16 cellular contexts compared by ENCODE assay signal in the genomic region with DNA sequence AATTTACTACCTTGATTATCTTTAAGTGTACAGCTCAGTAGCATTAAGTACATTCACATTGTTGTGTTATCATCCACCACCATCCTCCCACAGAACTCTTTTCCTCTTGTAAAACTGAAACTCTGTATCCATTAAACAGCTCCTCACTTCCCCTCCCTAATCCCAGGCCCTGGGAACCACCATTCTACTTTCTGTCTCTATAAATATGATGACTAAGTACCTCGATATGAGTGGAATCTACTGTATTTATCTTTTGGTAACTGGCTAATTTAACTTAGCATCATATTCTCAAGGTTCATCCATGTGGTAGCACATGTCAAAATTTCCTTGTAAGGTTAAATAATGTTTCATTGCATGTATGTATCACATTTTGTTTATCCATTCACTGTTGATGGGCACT. TPM values are rescaled to one million over a fixed set of nuclear protein-coding genes. Genes with fewer than 3 reads are reported as not detected.
DNase-seq lines count a peak whose midpoint lies in the region; ATAC-seq, FAIRE-seq and TF ChIP-seq lines count a peak whose summit lies in the region.
"Had no signal": no experiment of that assay in that cellular context is flagged by ENCODE, and none has a peak within 500 bp of the region (broad histone marks: within the 10 kb centered on the region; RNA-seq: fewer than 3 reads in every experiment).

No MANE protein-coding gene starts in this region.

- TF ChIP-seq CTCF in endothelial cell (IDR thresholded peaks at IDR 0.05; ENCODE audit: unreplicated experiment) = no peak

- no peaks in the 10 kb centered on the region for H3K9me3 Mint-ChIP-seq in endothelial cell (ENCODE audit: unreplicated experiment)
- H3K9me3 Mint-ChIP-seq in T-helper 2 cell treated with Interferon-gamma antibody and Interleukin-4, amounts not matched to agents 5 μg/mL and 100 μg/mL, for 36 hours = no peaks in the 10 kb centered on the region
- H3K9me3 Mint-ChIP-seq: naive B cell had no signal

- peaks cover 60% of the 10 kb centered on the region for H3K4me1 Mint-ChIP-seq in endothelial cell (ENCODE audit: unreplicated experiment)
- peaks cover 28% of the 10 kb centered on the region for H3K4me1 Mint-ChIP-seq in T-helper 2 cell treated with Interferon-gamma antibody and Interleukin-4, amounts not matched to agents 5 μg/mL and 100 μg/mL, for 36 hours (ENCODE audit: low read depth)
- H3K4me1 Mint-ChIP-seq: naive B cell had no signal

- H3K4me3 Mint-ChIP-seq in endothelial cell (ENCODE audit: unreplicated experiment) = no peak overlapping the region
- H3K4me3 Mint-ChIP-seq in T-helper 2 cell treated with Interferon-gamma antibody and Interleukin-4, amounts not matched to agents 5 μg/mL and 100 μg/mL, for 36 hours = no peak overlapping the region
- H3K4me3 Mint-ChIP-seq: naive B cell had no signal

- peak; percentile 47 for DNase-seq in GM04503 (ENCODE audit: low read depth)
- peak; percentile 76 for DNase-seq in RCC 7860 (ENCODE audit: low spot score)
- DNase-seq in endothelial cell (ENCODE audit: low spot score) = no peak
- peak; percentile 6 for DNase-seq in renal cortical epithelial cell (ENCODE audit: low read depth)
- no peak for DNase-seq in T-helper 2 cell treated with Interferon-gamma antibody and Interleukin-4, amounts not matched to agents 5 μg/mL and 100 μg/mL, for 36 hours (ENCODE audit: low spot score)
- DNase-seq: activated naive CD4-positive, alpha-beta T cell treated with anti-CD3 and anti-CD28 coated beads, Interleukin-2, amount 50 U/mL, for 16 hours; Caco-2; central memory CD4-positive, alpha-beta T cell; KG1; left ventricle myocardium inferior; naive B cell; NCI-H1694; NCI-H524 had no signal

- peak overlapping the region; percentile 5 for H3K27ac Mint-ChIP-seq in endothelial cell (ENCODE audit: unreplicated experiment)
- no peak overlapping the region for H3K27ac Mint-ChIP-seq in T-helper 2 cell treated with Interferon-gamma antibody and Interleukin-4, amounts not matched to agents 5 μg/mL and 100 μg/mL, for 36 hours

- FAIRE-seq in RCC 7860 (lab: Jason Lieb, UNC) = peak; percentile 85
- FAIRE-seq: endometrium had no signal

- no peak for ATAC-seq in HG02970 (IDR thresholded peaks at IDR 0.05; ENCODE audit: low FRiP score, unreplicated experiment)
- no peak for ATAC-seq in GM21529 (IDR thresholded peaks at IDR 0.05; ENCODE audit: unreplicated experiment)

- H3K27me3 Mint-ChIP-seq in endothelial cell (ENCODE audit: unreplicated experiment) = peaks cover 3% of the 10 kb centered on the region
- H3K27me3 Mint-ChIP-seq in T-helper 2 cell treated with Interferon-gamma antibody and Interleukin-4, amounts not matched to agents 5 μg/mL and 100 μg/mL, for 36 hours (ENCODE audit: low read depth) = peaks cover 6% of the 10 kb centered on the region
- H3K27me3 Mint-ChIP-seq: naive B cell had no signal

- no peaks in the 10 kb centered on the region for H3K36me3 Mint-ChIP-seq in endothelial cell (ENCODE audit: low read depth, unreplicated experiment)
- H3K36me3 Mint-ChIP-seq in T-helper 2 cell treated with Interferon-gamma antibody and Interleukin-4, amounts not matched to agents 5 μg/mL and 100 μg/mL, for 36 hours (ENCODE audit: low read depth) = no peaks in the 10 kb centered on the region
- H3K36me3 Mint-ChIP-seq: naive B cell had no signal

RNA-seq across cellular contexts. Expression of gene POMP, which starts 49.0 kb away (rescaled TPM):
- total RNA-seq in endothelial cell (ENCODE audit: unreplicated experiment) = 108 TPM
- total RNA-seq in renal cortical epithelial cell = 102 and 204 TPM in 2 replicates

Comparison
In these comparisons a context has a peak if more than half of its experiments do, and no peak if none do; other contexts are left out.
1. DNase-seq: peak in GM04503 (single experiment), RCC 7860 (single experiment) and renal cortical epithelial cell (single experiment); none in endothelial cell (single experiment) and T-helper 2 cell treated with Interferon-gamma antibody and Interleukin-4, amounts not matched to agents 5 μg/mL and 100 μg/mL, for 36 hours (single experiment).